26 cellular contexts compared by ENCODE assay signal in the genomic region with DNA sequence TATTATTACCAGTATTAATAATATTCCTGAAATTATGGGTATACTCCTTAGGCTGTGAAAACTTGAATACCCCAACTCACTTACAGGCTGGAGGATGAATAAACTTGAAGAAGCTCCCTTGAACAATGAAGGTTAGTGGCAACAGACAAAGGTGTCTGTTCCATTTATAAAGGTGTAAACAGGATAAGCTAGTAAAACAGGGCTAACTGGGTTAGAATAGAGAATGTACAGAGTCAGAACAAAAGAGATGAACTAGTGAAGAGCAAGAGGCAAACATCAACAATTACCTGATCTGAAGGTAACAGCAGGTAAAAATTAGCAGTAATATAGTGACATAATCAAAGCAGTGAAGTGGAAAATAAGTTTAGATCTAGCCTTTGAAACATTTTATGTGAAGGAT. TPM values are rescaled to one million over a fixed set of nuclear protein-coding genes. Genes with fewer than 3 reads are reported as not detected.
DNase-seq lines count a peak whose midpoint lies in the region; ATAC-seq and TF ChIP-seq lines count a peak whose summit lies in the region.
"Had no signal": no experiment of that assay in that cellular context is flagged by ENCODE, and none has a peak within 500 bp of the region (broad histone marks: within the 10 kb centered on the region; RNA-seq: fewer than 3 reads in every experiment).

No MANE protein-coding gene starts in this region.

- no peaks in the 10 kb centered on the region for H3K9me3 ChIP-seq in SU-DHL-6 (ENCODE audit: insufficient read depth, low read length)
- H3K9me3 ChIP-seq: psoas muscle, SJSA1, suprapubic skin had no signal

- no peak overlapping the region for H3K4me3 Mint-ChIP-seq in activated CD4-positive, alpha-beta memory T cell treated with anti-CD3 and anti-CD28 coated beads, Interleukin-2, amount 10 ng/mL, durations not matched to agents 7 days and 5 days
- H3K4me3 Mint-ChIP-seq in activated CD4-positive, alpha-beta memory T cell treated with anti-CD3 and anti-CD28 coated beads for 36 hours, result no peak overlapping the region
- no peak overlapping the region for H3K4me3 Mint-ChIP-seq in stimulated activated effector memory CD8-positive, alpha-beta T cell treated with anti-CD3 and anti-CD28 coated beads, Interleukin-12 subunit alpha, Interleukin-12 subunit beta, amount 100 ng/mL, for 72 hours
- H3K4me3 Mint-ChIP-seq: endodermal cell; stimulated activated memory B cell treated with anti-CD40 and anti-IgM and Interleukin-4, amounts not matched to agents 10 μg/mL and 1 μg/mL and 100 μg/mL, for 72 hours had no signal

- H3K36me3 ChIP-seq in SU-DHL-6 (ENCODE audit: low read length), result no peaks in the 10 kb centered on the region
- H3K36me3 ChIP-seq: SJSA1 had no signal

- no peaks in the 10 kb centered on the region for H4K20me1 ChIP-seq in SU-DHL-6 (ENCODE audit: low read depth, low read length)

- no peaks in the 10 kb centered on the region for H3K9me2 ChIP-seq in SU-DHL-6 (replicated peaks; ENCODE audit: insufficient read depth, low read length)

- peaks cover 13% of the 10 kb centered on the region for H3K36me3 Mint-ChIP-seq in activated CD4-positive, alpha-beta memory T cell treated with anti-CD3 and anti-CD28 coated beads, Interleukin-2, amount 10 ng/mL, durations not matched to agents 7 days and 5 days (ENCODE audit: low read depth)
- peaks cover 14% of the 10 kb centered on the region for H3K36me3 Mint-ChIP-seq in activated CD4-positive, alpha-beta memory T cell treated with anti-CD3 and anti-CD28 coated beads for 36 hours
- H3K36me3 Mint-ChIP-seq in stimulated activated effector memory CD8-positive, alpha-beta T cell treated with anti-CD3 and anti-CD28 coated beads, Interleukin-12 subunit alpha, Interleukin-12 subunit beta, amount 100 ng/mL, for 72 hours, result no peaks in the 10 kb centered on the region

- H3K4me3 ChIP-seq in SU-DHL-6 (ENCODE audit: insufficient read depth, low read length, poor library complexity, severe bottlenecking) (no peak overlapping the region), epithelial cell of esophagus (ENCODE audit: low read length) (no peak overlapping the region), foreskin fibroblast (ENCODE audit: low read depth in 1 of 2, low read length in 2 of 2) (no peak overlapping the region)
- H3K4me3 ChIP-seq: esophagus squamous epithelium, heart right ventricle, psoas muscle, SJSA1, suprapubic skin had no signal

- intact Hi-C loops in activated CD4-positive, alpha-beta memory T cell treated with anti-CD3 and anti-CD28 coated beads for 36 hours (cut with micrococcal nuclease), result loop anchor here (1.0 kb wide), 1 partner anchor 23 kb away; no protein-coding TSS in a partner anchor

- no peak overlapping the region for H3K4me2 ChIP-seq in SU-DHL-6 (ENCODE audit: low read depth, low read length, poor library complexity, severe bottlenecking)

- CTCF ChIA-PET in activated CD4-positive, alpha-beta memory T cell treated with anti-CD3 and anti-CD28 coated beads, Interleukin-2, amount 10 ng/mL, durations not matched to agents 7 days and 5 days (lab: Charles Lee), result interaction anchor here (0.9 kb wide), 1 partner anchor 104 kb away, joined by 3 read pairs; no protein-coding TSS in a partner anchor
- CTCF ChIA-PET in activated CD4-positive, alpha-beta memory T cell treated with anti-CD3 and anti-CD28 coated beads for 36 hours (lab: Charles Lee), result interaction anchor here (0.6 kb wide), 1 partner anchor 57 kb away, joined by 4 read pairs; no protein-coding TSS in a partner anchor

- H3K27ac ChIP-seq in SU-DHL-6 (ENCODE audit: low read depth, low read length), result peak overlapping the region; percentile 2; the same call in 1 of the 2 replicates
- H3K27ac ChIP-seq: esophagus squamous epithelium, heart right ventricle, psoas muscle, SJSA1, suprapubic skin had no signal

- H3K79me2 ChIP-seq in SU-DHL-6 (ENCODE audit: insufficient read depth, low read length), result peaks cover 76% of the 10 kb centered on the region

- H3K27ac Mint-ChIP-seq in activated CD4-positive, alpha-beta memory T cell treated with anti-CD3 and anti-CD28 coated beads, Interleukin-2, amount 10 ng/mL, durations not matched to agents 7 days and 5 days, result peak overlapping the region; percentile 32
- H3K27ac Mint-ChIP-seq in activated CD4-positive, alpha-beta memory T cell treated with anti-CD3 and anti-CD28 coated beads for 36 hours, result no peak overlapping the region
- H3K27ac Mint-ChIP-seq in stimulated activated effector memory CD8-positive, alpha-beta T cell treated with anti-CD3 and anti-CD28 coated beads, Interleukin-12 subunit alpha, Interleukin-12 subunit beta, amount 100 ng/mL, for 72 hours, result peak overlapping the region; percentile 83
- H3K27ac Mint-ChIP-seq: endodermal cell had no signal

- peaks cover 5% of the 10 kb centered on the region for H3K9me3 Mint-ChIP-seq in activated CD4-positive, alpha-beta memory T cell treated with anti-CD3 and anti-CD28 coated beads, Interleukin-2, amount 10 ng/mL, durations not matched to agents 7 days and 5 days
- peaks cover 12% of the 10 kb centered on the region for H3K9me3 Mint-ChIP-seq in activated CD4-positive, alpha-beta memory T cell treated with anti-CD3 and anti-CD28 coated beads for 36 hours
- H3K9me3 Mint-ChIP-seq in stimulated activated effector memory CD8-positive, alpha-beta T cell treated with anti-CD3 and anti-CD28 coated beads, Interleukin-12 subunit alpha, Interleukin-12 subunit beta, amount 100 ng/mL, for 72 hours, result peaks cover 4% of the 10 kb centered on the region

- no peaks in the 10 kb centered on the region for H3K27me3 Mint-ChIP-seq in activated CD4-positive, alpha-beta memory T cell treated with anti-CD3 and anti-CD28 coated beads, Interleukin-2, amount 10 ng/mL, durations not matched to agents 7 days and 5 days
- no peaks in the 10 kb centered on the region for H3K27me3 Mint-ChIP-seq in activated CD4-positive, alpha-beta memory T cell treated with anti-CD3 and anti-CD28 coated beads for 36 hours
- H3K27me3 Mint-ChIP-seq: stimulated activated memory B cell treated with anti-CD40 and anti-IgM and Interleukin-4, amounts not matched to agents 10 μg/mL and 1 μg/mL and 100 μg/mL, for 72 hours had no signal

- TF ChIP-seq CTCF in SU-DHL-6 (IDR thresholded peaks at IDR 0.05; ENCODE audit: insufficient read depth, low read length, poor library complexity, severe bottlenecking) (no peak), epithelial cell of esophagus (IDR thresholded peaks at IDR 0.05; ENCODE audit: insufficient read depth, low read depth, low read length, missing control alignments) (no peak), foreskin fibroblast (IDR thresholded peaks at IDR 0.05; ENCODE audit: low read depth, low read length) (no peak)

- H3K9ac ChIP-seq in SU-DHL-6 (ENCODE audit: low read length), result no peak overlapping the region

- H3F3A ChIP-seq in SU-DHL-6 (ENCODE audit: insufficient read depth), result peaks cover 8% of the 10 kb centered on the region; the same call in 1 of the 2 replicates

- H3K27me3 ChIP-seq in SU-DHL-6 (ENCODE audit: low read length), result no peaks in the 10 kb centered on the region
- H3K27me3 ChIP-seq: esophagus squamous epithelium, heart right ventricle, SJSA1, suprapubic skin had no signal

- POLR2A ChIA-PET in activated CD4-positive, alpha-beta memory T cell treated with anti-CD3 and anti-CD28 coated beads, Interleukin-2, amount 10 ng/mL, durations not matched to agents 7 days and 5 days (lab: Charles Lee), result interaction anchor here (1.2 kb wide), 1 partner anchor 23 kb away, joined by 9 read pairs; the partner anchor contains the start of gene MICU2
- POLR2A ChIA-PET in activated CD4-positive, alpha-beta memory T cell treated with anti-CD3 and anti-CD28 coated beads for 36 hours (lab: Charles Lee), result no interaction called here

- DNase-seq in activated CD4-positive, alpha-beta memory T cell treated with anti-CD3 and anti-CD28 coated beads, Interleukin-2, amount 10 ng/mL, durations not matched to agents 7 days and 5 days, result no peak
- DNase-seq in activated CD4-positive, alpha-beta memory T cell treated with anti-CD3 and anti-CD28 coated beads for 36 hours, result no peak
- DNase-seq in epithelial cell of esophagus (ENCODE audit: low read depth) (peak; percentile 52), inferior parietal cortex (ENCODE audit: extremely low spot score) (no peak), foreskin melanocyte (no peak), foreskin fibroblast (no peak)
- DNase-seq in stimulated activated effector memory CD8-positive, alpha-beta T cell treated with anti-CD3 and anti-CD28 coated beads, Interleukin-12 subunit alpha, Interleukin-12 subunit beta, amount 100 ng/mL, for 72 hours (ENCODE audit: low spot score in 2 of 2), result no peak
- DNase-seq: activated CD4-positive, alpha-beta T cell treated with anti-CD3 and anti-CD28 coated beads for 1 hour; activated gamma-delta T cell; caudate nucleus; EL; endodermal cell; esophagus squamous epithelium; heart right ventricle; NCI-H1048; NCI-H1694; NCI-H446; NCI-H82; occipital lobe; psoas muscle; RPMI8226; T-helper 1 cell had no signal

- no peak for ATAC-seq in stimulated activated effector memory CD8-positive, alpha-beta T cell treated with anti-CD3 and anti-CD28 coated beads, Interleukin-12 subunit alpha, Interleukin-12 subunit beta, amount 100 ng/mL, for 72 hours
- ATAC-seq: heart right ventricle, psoas muscle had no signal

- H2AFZ ChIP-seq in SU-DHL-6 (ENCODE audit: low read depth, low read length, severe bottlenecking), result no peak overlapping the region

- peaks cover 31% of the 10 kb centered on the region for H3K4me1 Mint-ChIP-seq in activated CD4-positive, alpha-beta memory T cell treated with anti-CD3 and anti-CD28 coated beads, Interleukin-2, amount 10 ng/mL, durations not matched to agents 7 days and 5 days
- H3K4me1 Mint-ChIP-seq in activated CD4-positive, alpha-beta memory T cell treated with anti-CD3 and anti-CD28 coated beads for 36 hours (ENCODE audit: low read depth), result peaks cover 32% of the 10 kb centered on the region
- peaks cover 37% of the 10 kb centered on the region for H3K4me1 Mint-ChIP-seq in stimulated activated effector memory CD8-positive, alpha-beta T cell treated with anti-CD3 and anti-CD28 coated beads, Interleukin-12 subunit alpha, Interleukin-12 subunit beta, amount 100 ng/mL, for 72 hours

RNA-seq across cellular contexts. Expression of gene MICU2, which starts 23.2 kb away (rescaled TPM):
- total RNA-seq in activated CD4-positive, alpha-beta memory T cell treated with anti-CD3 and anti-CD28 coated beads, Interleukin-2, amount 10 ng/mL, durations not matched to agents 7 days and 5 days, result 10 to 100 TPM; 33.8 to 34.0 TPM
- 10 to 100 TPM; 32.6 to 33.3 TPM for total RNA-seq in activated CD4-positive, alpha-beta memory T cell treated with anti-CD3 and anti-CD28 coated beads for 36 hours
